In the genomic region with DNA sequence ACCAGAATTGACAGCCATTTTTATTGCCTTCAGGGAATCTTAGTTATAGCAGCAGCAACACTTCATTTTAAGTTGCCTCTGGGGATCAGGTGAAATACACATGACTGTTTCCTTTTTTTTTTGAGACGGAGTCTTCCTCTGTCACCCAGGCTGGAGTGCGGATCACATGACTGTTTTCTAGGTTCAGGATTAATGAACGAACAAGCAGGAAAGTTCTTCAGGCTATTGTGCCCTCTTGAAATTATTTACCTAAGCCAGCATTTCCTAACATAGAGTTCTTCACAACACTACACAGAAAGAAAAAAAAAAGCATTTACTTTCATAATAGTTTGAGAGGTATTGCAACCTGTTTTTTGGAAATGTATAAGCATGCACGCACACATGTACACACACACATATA, we compare ENCODE assay signal across 28 cellular contexts.
"Had no signal": no experiment of that assay in that cellular context is flagged by ENCODE, and none has a peak within 500 bp of the region (broad histone marks: within the 10 kb centered on the region; RNA-seq: fewer than 3 reads in every experiment).

No MANE protein-coding gene starts in this region.

- H3K36me3 Mint-ChIP-seq: naive thymus-derived CD8-positive, alpha-beta T cell; neural progenitor cell; stimulated activated memory B cell treated with anti-CD40 and anti-IgM and Interleukin-4, amounts not matched to agents 10 μg/mL and 1 μg/mL and 100 μg/mL, for 72 hours; type B pancreatic cell had no signal

- FAIRE-seq: keratinocyte had no signal

- H3K27ac ChIP-seq: left ventricle myocardium inferior, neural progenitor cell, neutrophil, parathyroid adenoma, psoas muscle, right atrium auricular region, right lobe of liver, tibial nerve, vagina had no signal

- H3K27me3 Mint-ChIP-seq: naive thymus-derived CD8-positive, alpha-beta T cell; stimulated activated memory B cell treated with anti-CD40 and anti-IgM and Interleukin-4, amounts not matched to agents 10 μg/mL and 1 μg/mL and 100 μg/mL, for 72 hours; stimulated activated naive CD8-positive, alpha-beta T cell treated with anti-CD3 and anti-CD28 coated beads, Interleukin-15, amount 100 ng/mL, for 72 hours; type B pancreatic cell had no signal

- H3K27ac Mint-ChIP-seq: naive thymus-derived CD8-positive, alpha-beta T cell; nephron progenitor cell; neural progenitor cell; stimulated activated memory B cell treated with anti-CD40 and anti-IgM and Interleukin-4, amounts not matched to agents 10 μg/mL and 1 μg/mL and 100 μg/mL, for 72 hours; stimulated activated naive CD8-positive, alpha-beta T cell treated with anti-CD3 and anti-CD28 coated beads, Interleukin-15, amount 100 ng/mL, for 72 hours; type B pancreatic cell had no signal

- H3K4me1 ChIP-seq: left ventricle myocardium inferior, neural progenitor cell, parathyroid adenoma, psoas muscle, right atrium auricular region, right lobe of liver, tibial nerve, vagina had no signal

- H3K9me3 ChIP-seq: neutrophil, right atrium auricular region, right lobe of liver, vagina had no signal

- H3K79me2 ChIP-seq: parathyroid adenoma had no signal

- DNase-seq: hippocampal formation; kidney glomerular epithelial cell; left cardiac atrium; left ventricle myocardium inferior; mammary epithelial cell; mesenchymal stem cell; naive thymus-derived CD8-positive, alpha-beta T cell; nephron progenitor cell; occipital lobe; psoas muscle; right lobe of liver; stimulated activated CD4-positive, alpha-beta T cell treated with anti-CD3 and anti-CD28 coated beads, Interleukin-1b, Interleukin-23, amount 100 ng/mL, for 48 hours; stimulated activated CD4-positive, alpha-beta T cell treated with anti-CD3 and anti-CD28 coated beads, Interleukin-2, amount 100 ng/mL, for 48 hours; stimulated activated CD4-positive, alpha-beta T cell treated with anti-CD3 and anti-CD28 coated beads, Interleukin-4, amount 100 ng/mL, for 4 hours; stimulated activated CD8-positive, alpha-beta memory T cell treated with anti-CD3 and anti-CD28 coated beads, Interleukin-4, amount 100 ng/mL, for 48 hours; stimulated activated naive CD4-positive, alpha-beta T cell treated with Interleukin-2 at 50 U/mL for 16 hours; stimulated activated naive CD8-positive, alpha-beta T cell treated with anti-CD3 and anti-CD28 coated beads, Interleukin-15, amount 100 ng/mL, for 72 hours; substantia nigra had no signal

- H2AFZ ChIP-seq: neural progenitor cell, parathyroid adenoma had no signal

- ATAC-seq: left cardiac atrium; naive thymus-derived CD8-positive, alpha-beta T cell; psoas muscle; stimulated activated memory B cell treated with anti-CD40 and anti-IgM and Interleukin-4, amounts not matched to agents 10 μg/mL and 1 μg/mL and 100 μg/mL, for 72 hours; stimulated activated naive CD8-positive, alpha-beta T cell treated with anti-CD3 and anti-CD28 coated beads, Interleukin-15, amount 100 ng/mL, for 72 hours had no signal

- H3K9ac ChIP-seq: neural progenitor cell, parathyroid adenoma had no signal

- H3K36me3 ChIP-seq: left ventricle myocardium inferior, neural progenitor cell, neutrophil, right atrium auricular region, right lobe of liver, tibial nerve, vagina had no signal

- H3K4me1 Mint-ChIP-seq: nephron progenitor cell; neural progenitor cell; stimulated activated memory B cell treated with anti-CD40 and anti-IgM and Interleukin-4, amounts not matched to agents 10 μg/mL and 1 μg/mL and 100 μg/mL, for 72 hours; stimulated activated naive CD8-positive, alpha-beta T cell treated with anti-CD3 and anti-CD28 coated beads, Interleukin-15, amount 100 ng/mL, for 72 hours had no signal

- H3K27me3 ChIP-seq: neural progenitor cell, neutrophil, right atrium auricular region, right lobe of liver, tibial nerve, vagina had no signal

- H3K4me2 ChIP-seq: neural progenitor cell, smooth muscle cell had no signal

- H3K4me3 ChIP-seq: left ventricle myocardium inferior, neural progenitor cell, psoas muscle, right atrium auricular region, right lobe of liver, smooth muscle cell, tibial nerve, vagina had no signal

- H3K4me3 Mint-ChIP-seq: naive thymus-derived CD8-positive, alpha-beta T cell; nephron progenitor cell; neural progenitor cell; stimulated activated memory B cell treated with anti-CD40 and anti-IgM and Interleukin-4, amounts not matched to agents 10 μg/mL and 1 μg/mL and 100 μg/mL, for 72 hours; stimulated activated naive CD8-positive, alpha-beta T cell treated with anti-CD3 and anti-CD28 coated beads, Interleukin-15, amount 100 ng/mL, for 72 hours; type B pancreatic cell had no signal
